20 cellular contexts compared by ENCODE assay signal in genomic region chr20:64113796-64114355, GRCh38. TPM values are rescaled to one million over a fixed set of nuclear protein-coding genes. Genes with fewer than 3 reads are reported as not detected.
A peak's percentile ranks its signal among the peaks of the same experiment; 100 is the strongest.
DNase-seq lines count a peak whose midpoint lies in the region; TF ChIP-seq lines count a peak whose summit lies in the region.
"Had no signal": no experiment of that assay in that cellular context is flagged by ENCODE, and none has a peak within 500 bp of the region (broad histone marks: within the 10 kb centered on the region; RNA-seq: fewer than 3 reads in every experiment).

No MANE protein-coding gene starts in this region.

- DNase-seq in activated CD4-positive, alpha-beta T cell treated with anti-CD3 and anti-CD28 coated beads for 1 hour: peak; percentile 2
- DNase-seq in activated CD4-positive, alpha-beta T cell treated with anti-CD3 and anti-CD28 coated beads for 48 hours: no peak
- DNase-seq in ovary: peak in 3 of 5 donors; percentile 1 to 17 (median 9)
- DNase-seq in effector memory CD4-positive, alpha-beta T cell: no peak
- DNase-seq in NCI-H82 treated with DMSO at 0.1 percent for 48 hours (lab: John Stamatoyannopoulos, UW; ENCODE audit: unreplicated experiment): no peak
- DNase-seq in NCI-H510A treated with DMSO at 0.1 percent for 48 hours (lab: John Stamatoyannopoulos, UW): no peak
- DNase-seq: activated CD4-positive, alpha-beta T cell treated with anti-CD3 and anti-CD28 coated beads for 36 hours; NCI-H1417 treated with DMSO at 0.1 percent for 48 hours; NCI-H2171; NCI-H69; PC-3; stimulated activated CD4-positive, alpha-beta T cell treated with anti-CD3 and anti-CD28 coated beads, Interleukin-4, amount 100 ng/mL, for 24 hours had no signal

- H3K4me1 ChIP-seq in BLaER1 (peaks cover 51% of the 10 kb centered on the region), ovary (ENCODE audit: insufficient read depth) (no peaks in the 10 kb centered on the region)
- no peaks in the 10 kb centered on the region for H3K4me1 ChIP-seq in effector memory CD4-positive, alpha-beta T cell (ENCODE audit: control insufficient read depth, insufficient read depth, low read length, poor library complexity, severe bottlenecking)
- H3K4me1 ChIP-seq: esophagus muscularis mucosa had no signal

- no peaks in the 10 kb centered on the region for H4K20me1 ChIP-seq in BLaER1

- TF ChIP-seq CTCF in brain (conservative IDR thresholded peaks at IDR 0.05): no peak
- no peak for TF ChIP-seq CTCF in ovary (IDR thresholded peaks at IDR 0.05)

- peak overlapping the region in 3 of 5 experiments; percentile 57 to 81 (median 71) for H3K27ac Mint-ChIP-seq in brain
- H3K27ac Mint-ChIP-seq: activated CD4-positive, alpha-beta T cell treated with anti-CD3 and anti-CD28 coated beads for 36 hours; activated T-helper 1 cell treated with anti-CD3 and anti-CD28 coated beads, Interleukin-12 subunit alpha, Interleukin-12 subunit beta, Interleukin-2, Interleukin-4 antibody, amounts not matched to agents 30 ng/mL and 10 ng/mL and 1 ng/mL, durations not matched to agents 14 hours and 24 hours and 36 hours had no signal

- WGBS in ovary, 3 donors: 68 to 76% (median 69%) methylated on average over 13 of the region's 13 CpGs

- intact Hi-C loops in ovary (cut with DNase I): loop anchor here in 1 of 4 donors (10.0 kb wide), 1 partner anchor 79 kb away; the partner anchor contains the start of gene C20orf204

- H3K27me3 ChIP-seq in BLaER1 (no peaks in the 10 kb centered on the region), ovary (no peaks in the 10 kb centered on the region)
- H3K27me3 ChIP-seq in effector memory CD4-positive, alpha-beta T cell (replicated peaks; ENCODE audit: control insufficient read depth, insufficient read depth, low read length, poor library complexity, severe bottlenecking): no peaks in the 10 kb centered on the region

- H3K9me3 Mint-ChIP-seq in brain: peaks cover 0 to 3% (median 0%) of the 10 kb centered on the region in 5 experiments
- H3K9me3 Mint-ChIP-seq: activated T-helper 1 cell treated with anti-CD3 and anti-CD28 coated beads, Interleukin-12 subunit alpha, Interleukin-12 subunit beta, Interleukin-2, Interleukin-4 antibody, amounts not matched to agents 30 ng/mL and 10 ng/mL and 1 ng/mL, durations not matched to agents 14 hours and 24 hours and 36 hours had no signal

- no peak for TF ChIP-seq POLR2A in ovary (IDR thresholded peaks at IDR 0.05)

- H3K4me3 ChIP-seq in BLaER1 (no peak overlapping the region), ovary (no peak overlapping the region)
- no peak overlapping the region for H3K4me3 ChIP-seq in effector memory CD4-positive, alpha-beta T cell (ENCODE audit: insufficient read depth, low read depth, low read length, poor library complexity, severe bottlenecking)
- H3K4me3 ChIP-seq: esophagus muscularis mucosa had no signal

- TF ChIP-seq EP300 in ovary (IDR thresholded peaks at IDR 0.05): no peak

- peak overlapping the region; percentile 84 for H3K4me2 ChIP-seq in BLaER1

- H3K4me3 Mint-ChIP-seq in brain: no peak overlapping the region
- H3K4me3 Mint-ChIP-seq: activated CD4-positive, alpha-beta T cell treated with anti-CD3 and anti-CD28 coated beads for 36 hours; activated T-helper 1 cell treated with anti-CD3 and anti-CD28 coated beads, Interleukin-12 subunit alpha, Interleukin-12 subunit beta, Interleukin-2, Interleukin-4 antibody, amounts not matched to agents 30 ng/mL and 10 ng/mL and 1 ng/mL, durations not matched to agents 14 hours and 24 hours and 36 hours had no signal

- H3K36me3 ChIP-seq in BLaER1: no peaks in the 10 kb centered on the region
- no peaks in the 10 kb centered on the region for H3K36me3 ChIP-seq in ovary
- H3K36me3 ChIP-seq in effector memory CD4-positive, alpha-beta T cell (ENCODE audit: control insufficient read depth, insufficient read depth, low read length): no peaks in the 10 kb centered on the region
- H3K36me3 ChIP-seq: esophagus muscularis mucosa had no signal

- H3K36me3 Mint-ChIP-seq in brain: no peaks in the 10 kb centered on the region

- peaks cover 68% of the 10 kb centered on the region for H3K4me1 Mint-ChIP-seq in brain
- H3K4me1 Mint-ChIP-seq: activated CD4-positive, alpha-beta T cell treated with anti-CD3 and anti-CD28 coated beads for 36 hours had no signal

- no peak overlapping the region for H3K9ac ChIP-seq in BLaER1

- no peaks in the 10 kb centered on the region for H3K27me3 Mint-ChIP-seq in brain
- H3K27me3 Mint-ChIP-seq: activated CD4-positive, alpha-beta T cell treated with anti-CD3 and anti-CD28 coated beads for 36 hours had no signal

- H3K9me3 ChIP-seq in BLaER1 (no peaks in the 10 kb centered on the region), ovary (no peaks in the 10 kb centered on the region)
- H3K9me3 ChIP-seq in effector memory CD4-positive, alpha-beta T cell (ENCODE audit: control insufficient read depth, low read length): no peaks in the 10 kb centered on the region
- H3K9me3 ChIP-seq: esophagus muscularis mucosa had no signal

- no peak overlapping the region for H3K27ac ChIP-seq in BLaER1
- no peak overlapping the region for H3K27ac ChIP-seq in ovary
- no peak overlapping the region for H3K27ac ChIP-seq in effector memory CD4-positive, alpha-beta T cell (ENCODE audit: insufficient read depth, low read length, poor library complexity, severe bottlenecking)
- H3K27ac ChIP-seq: esophagus muscularis mucosa had no signal

RNA-seq across cellular contexts. Expression of gene NPBWR2, which starts 6.5 kb away (rescaled TPM):
- polyA plus RNA-seq in brain (ENCODE audit: insufficient read depth, low read depth, low replicate concordance) (not detected), ovary (not detected)
- total RNA-seq in ovary: not detected
- total RNA-seq: activated CD4-positive, alpha-beta T cell treated with anti-CD3 and anti-CD28 coated beads for 36 hours; activated T-helper 1 cell treated with anti-CD3 and anti-CD28 coated beads, Interleukin-12 subunit alpha, Interleukin-12 subunit beta, Interleukin-2, Interleukin-4 antibody, amounts not matched to agents 30 ng/mL and 10 ng/mL and 1 ng/mL, durations not matched to agents 14 hours and 24 hours and 36 hours; esophagus muscularis mucosa; liver; omental fat pad; PC-3; skeletal muscle tissue; temporal lobe had no signal
- polyA plus RNA-seq: liver had no signal

RNA-seq across cellular contexts. Expression of gene LKAAEAR1, which starts 29.7 kb away (rescaled TPM):
- polyA plus RNA-seq in brain (ENCODE audit: insufficient read depth, low read depth, low replicate concordance): 0.97 TPM
- total RNA-seq in ovary: 10 to 100 TPM in 1 of 7 donors, not detected in 6; 10.5 TPM
- polyA plus RNA-seq in ovary: not detected
- total RNA-seq: esophagus muscularis mucosa, liver had no signal

RNA-seq across cellular contexts. Expression of gene OPRL1, which starts 34.0 kb away (rescaled TPM):
- polyA plus RNA-seq in brain (ENCODE audit: insufficient read depth, low read depth, low replicate concordance) (10.8 TPM), ovary (under 1 TPM; 0.25 to 0.62 TPM)
- under 1 TPM; 0.12 to 0.80 (median 0.43) TPM for total RNA-seq in ovary

RNA-seq across cellular contexts. Expression of gene RGS19, which starts 34.6 kb away (rescaled TPM):
- polyA plus RNA-seq in brain (ENCODE audit: insufficient read depth, low read depth, low replicate concordance): 14.7 TPM
- 1 to 10 TPM; 3.3 to 7.6 (median 4.6) TPM for total RNA-seq in ovary
- 1 to 10 TPM; 2.1 to 4.5 TPM for polyA plus RNA-seq in ovary

RNA-seq across cellular contexts. Expression of gene MYT1, which starts 50.4 kb away (rescaled TPM):
- polyA plus RNA-seq in brain (ENCODE audit: insufficient read depth, low read depth, low replicate concordance) (46.0 TPM), ovary (under 1 TPM in 1 of 2 donors, not detected in 1; 0.07 TPM)
- under 1 TPM; 0.05 to 0.25 (median 0.15) TPM for total RNA-seq in ovary
- total RNA-seq: activated T-helper 1 cell treated with anti-CD3 and anti-CD28 coated beads, Interleukin-12 subunit alpha, Interleukin-12 subunit beta, Interleukin-2, Interleukin-4 antibody, amounts not matched to agents 30 ng/mL and 10 ng/mL and 1 ng/mL, durations not matched to agents 14 hours and 24 hours and 36 hours; esophagus muscularis mucosa; omental fat pad; skeletal muscle tissue had no signal

Comparison
In these comparisons a context has a peak if more than half of its experiments do, and no peak if none do; other contexts are left out.
1. DNase-seq: peak in activated CD4-positive, alpha-beta T cell treated with anti-CD3 and anti-CD28 coated beads for 1 hour (single experiment) and ovary (3 of 5); none in activated CD4-positive, alpha-beta T cell treated with anti-CD3 and anti-CD28 coated beads for 48 hours (single experiment), effector memory CD4-positive, alpha-beta T cell (0 of 3), NCI-H82 treated with DMSO at 0.1 percent for 48 hours (single experiment) and NCI-H510A treated with DMSO at 0.1 percent for 48 hours (single experiment).